In genomic region chr17:4675791-4676190, GRCh38 we compare ENCODE assay signal across 30 cellular contexts. TPM values are rescaled to one million over a fixed set of nuclear protein-coding genes. Genes with fewer than 3 reads are reported as not detected.
DNase-seq lines count a peak whose midpoint lies in the region; ATAC-seq and TF ChIP-seq lines count a peak whose summit lies in the region.
"Had no signal": no experiment of that assay in that cellular context is flagged by ENCODE, and none has a peak within 500 bp of the region (broad histone marks: within the 10 kb centered on the region; RNA-seq: fewer than 3 reads in every experiment).

No MANE protein-coding gene starts in this region.

- peaks cover 3% of the 10 kb centered on the region; the same call in 1 of the 2 replicates for H3K79me2 ChIP-seq in Karpas-422 (ENCODE audit: low read length)

- no peaks in the 10 kb centered on the region for H3K9me3 Mint-ChIP-seq in activated CD4-positive, alpha-beta memory T cell treated with anti-CD3 and anti-CD28 coated beads, Interleukin-2, amount 10 ng/mL, durations not matched to agents 7 days and 5 days
- H3K9me3 Mint-ChIP-seq in activated CD4-positive, alpha-beta memory T cell treated with anti-CD3 and anti-CD28 coated beads for 36 hours = no peaks in the 10 kb centered on the region
- no peaks in the 10 kb centered on the region for H3K9me3 Mint-ChIP-seq in CD14-positive monocyte
- no peaks in the 10 kb centered on the region for H3K9me3 Mint-ChIP-seq in endothelial cell (ENCODE audit: unreplicated experiment)
- no peaks in the 10 kb centered on the region for H3K9me3 Mint-ChIP-seq in activated CD8-positive, alpha-beta T cell treated with anti-CD3 and anti-CD28 coated beads for 36 hours
- H3K9me3 Mint-ChIP-seq: CD4-positive, alpha-beta T cell; H9; HFFc6 had no signal

- intact Hi-C loops in activated CD4-positive, alpha-beta memory T cell treated with anti-CD3 and anti-CD28 coated beads for 36 hours (cut with micrococcal nuclease) = no loop called here
- intact Hi-C loops in CD14-positive monocyte (cut with micrococcal nuclease) = no loop called here
- intact Hi-C loops in activated CD8-positive, alpha-beta T cell treated with anti-CD3 and anti-CD28 coated beads for 36 hours (cut with micrococcal nuclease) = no loop called here
- intact Hi-C loops in ascending aorta (cut with DNase I) = no loop called here

- ATAC-seq in activated CD8-positive, alpha-beta T cell treated with anti-CD3 and anti-CD28 coated beads for 36 hours = no peak
- ATAC-seq: Right ventricle myocardium inferior had no signal

- CTCF ChIA-PET in activated CD4-positive, alpha-beta memory T cell treated with anti-CD3 and anti-CD28 coated beads, Interleukin-2, amount 10 ng/mL, durations not matched to agents 7 days and 5 days (lab: Charles Lee) = no interaction called here
- CTCF ChIA-PET in activated CD4-positive, alpha-beta memory T cell treated with anti-CD3 and anti-CD28 coated beads for 36 hours (lab: Charles Lee) = no interaction called here
- CTCF ChIA-PET in activated CD8-positive, alpha-beta T cell treated with anti-CD3 and anti-CD28 coated beads for 36 hours (lab: Charles Lee) = no interaction called here

- H3K9me3 ChIP-seq in Karpas-422 (ENCODE audit: low read length) (no peaks in the 10 kb centered on the region), ascending aorta (no peaks in the 10 kb centered on the region)
- H3K9me3 ChIP-seq: BLaER1, SJSA1 had no signal

- peaks cover 66% of the 10 kb centered on the region for H3K36me3 Mint-ChIP-seq in activated CD4-positive, alpha-beta memory T cell treated with anti-CD3 and anti-CD28 coated beads, Interleukin-2, amount 10 ng/mL, durations not matched to agents 7 days and 5 days (ENCODE audit: low read depth)
- H3K36me3 Mint-ChIP-seq in activated CD4-positive, alpha-beta memory T cell treated with anti-CD3 and anti-CD28 coated beads for 36 hours = peaks cover 56% of the 10 kb centered on the region
- H3K36me3 Mint-ChIP-seq in CD14-positive monocyte (peaks cover 81 to 89% of the 10 kb centered on the region in 2 donors), endothelial cell (ENCODE audit: low read depth, unreplicated experiment) (peaks cover 57% of the 10 kb centered on the region)
- H3K36me3 Mint-ChIP-seq in activated CD8-positive, alpha-beta T cell treated with anti-CD3 and anti-CD28 coated beads for 36 hours (ENCODE audit: low read depth) = peaks cover 62% of the 10 kb centered on the region

- H3K4me3 ChIP-seq in Karpas-422 (ENCODE audit: low read length) (no peak overlapping the region), ascending aorta (no peak overlapping the region)
- H3K4me3 ChIP-seq: BLaER1, GM23248, PC-9, SJSA1 had no signal

- peaks cover 20% of the 10 kb centered on the region for H3K4me1 Mint-ChIP-seq in activated CD4-positive, alpha-beta memory T cell treated with anti-CD3 and anti-CD28 coated beads, Interleukin-2, amount 10 ng/mL, durations not matched to agents 7 days and 5 days
- H3K4me1 Mint-ChIP-seq in activated CD4-positive, alpha-beta memory T cell treated with anti-CD3 and anti-CD28 coated beads for 36 hours (ENCODE audit: low read depth) = peaks cover 11% of the 10 kb centered on the region
- H3K4me1 Mint-ChIP-seq in CD14-positive monocyte = no peaks in the 10 kb centered on the region
- peaks cover 25% of the 10 kb centered on the region for H3K4me1 Mint-ChIP-seq in endothelial cell (ENCODE audit: unreplicated experiment)
- peaks cover 15% of the 10 kb centered on the region for H3K4me1 Mint-ChIP-seq in activated CD8-positive, alpha-beta T cell treated with anti-CD3 and anti-CD28 coated beads for 36 hours (ENCODE audit: low read depth)
- H3K4me1 Mint-ChIP-seq: H9 had no signal

- no peak overlapping the region for H3K4me2 ChIP-seq in Karpas-422 (ENCODE audit: low read depth, low read length, poor library complexity, severe bottlenecking)
- H3K4me2 ChIP-seq: BLaER1, PC-9 had no signal

- no peak overlapping the region for H3K4me3 Mint-ChIP-seq in activated CD4-positive, alpha-beta memory T cell treated with anti-CD3 and anti-CD28 coated beads, Interleukin-2, amount 10 ng/mL, durations not matched to agents 7 days and 5 days
- H3K4me3 Mint-ChIP-seq in activated CD4-positive, alpha-beta memory T cell treated with anti-CD3 and anti-CD28 coated beads for 36 hours = no peak overlapping the region
- H3K4me3 Mint-ChIP-seq in CD14-positive monocyte (no peak overlapping the region), endothelial cell (ENCODE audit: unreplicated experiment) (peak overlapping the region; percentile 37)
- no peak overlapping the region for H3K4me3 Mint-ChIP-seq in activated CD8-positive, alpha-beta T cell treated with anti-CD3 and anti-CD28 coated beads for 36 hours
- H3K4me3 Mint-ChIP-seq: CD4-positive, alpha-beta T cell; H9; HFFc6 had no signal

- H3K4me1 ChIP-seq in Karpas-422 (ENCODE audit: low read length) (no peaks in the 10 kb centered on the region), ascending aorta (no peaks in the 10 kb centered on the region)
- H3K4me1 ChIP-seq: BLaER1 had no signal

- H3K27ac ChIP-seq in Karpas-422 (ENCODE audit: low read length) (no peak overlapping the region), ascending aorta (no peak overlapping the region)
- H3K27ac ChIP-seq: BLaER1, GM23248, PC-9, SJSA1 had no signal

- TF ChIP-seq CTCF in CD14-positive monocyte (IDR thresholded peaks at IDR 0.05) (no peak), endothelial cell (IDR thresholded peaks at IDR 0.05; ENCODE audit: unreplicated experiment) (no peak), ascending aorta (IDR thresholded peaks at IDR 0.05) (no peak)
- no peak for TF ChIP-seq CTCF in activated CD8-positive, alpha-beta T cell treated with anti-CD3 and anti-CD28 coated beads for 36 hours (IDR thresholded peaks at IDR 0.05)

- no peak for DNase-seq in activated CD4-positive, alpha-beta memory T cell treated with anti-CD3 and anti-CD28 coated beads, Interleukin-2, amount 10 ng/mL, durations not matched to agents 7 days and 5 days
- no peak for DNase-seq in activated CD4-positive, alpha-beta memory T cell treated with anti-CD3 and anti-CD28 coated beads for 36 hours
- DNase-seq in CD14-positive monocyte (ENCODE audit: low spot score) (no peak), Karpas-422 (peak; percentile 20), endothelial cell (ENCODE audit: low spot score) (no peak), cerebellar cortex (ENCODE audit: low spot score) (no peak), ascending aorta (ENCODE audit: low spot score in 2 of 2) (no peak)
- DNase-seq in activated CD8-positive, alpha-beta T cell treated with anti-CD3 and anti-CD28 coated beads for 36 hours = no peak
- DNase-seq: CD4-positive, alpha-beta T cell; COR-L47; DMS53; H9; HFFc6; IMR-90; KG1; MM.1S; NCI-H1048; NCI-H1417; NCI-H1694; NCI-H2029 treated with DMSO at 0.1 percent for 48 hours; NCI-H2227 treated with DMSO at 0.1 percent for 48 hours; NCI-H526 treated with DMSO at 0.1 percent for 48 hours; PC-9 had no signal

- H3K27me3 ChIP-seq in Karpas-422 (ENCODE audit: low read length) = no peaks in the 10 kb centered on the region
- H3K27me3 ChIP-seq in ascending aorta = no peaks in the 10 kb centered on the region
- H3K27me3 ChIP-seq: BLaER1, SJSA1 had no signal

- H3K27me3 Mint-ChIP-seq in activated CD4-positive, alpha-beta memory T cell treated with anti-CD3 and anti-CD28 coated beads, Interleukin-2, amount 10 ng/mL, durations not matched to agents 7 days and 5 days = no peaks in the 10 kb centered on the region
- H3K27me3 Mint-ChIP-seq in activated CD4-positive, alpha-beta memory T cell treated with anti-CD3 and anti-CD28 coated beads for 36 hours = no peaks in the 10 kb centered on the region
- H3K27me3 Mint-ChIP-seq in CD14-positive monocyte (ENCODE audit: low read depth in 3 of 3) (peaks cover 0 to 2% (median 0%) of the 10 kb centered on the region in 3 donors), endothelial cell (ENCODE audit: unreplicated experiment) (peaks cover 4% of the 10 kb centered on the region)
- no peaks in the 10 kb centered on the region for H3K27me3 Mint-ChIP-seq in activated CD8-positive, alpha-beta T cell treated with anti-CD3 and anti-CD28 coated beads for 36 hours
- H3K27me3 Mint-ChIP-seq: CD4-positive, alpha-beta T cell had no signal

- H3K27ac Mint-ChIP-seq in activated CD4-positive, alpha-beta memory T cell treated with anti-CD3 and anti-CD28 coated beads, Interleukin-2, amount 10 ng/mL, durations not matched to agents 7 days and 5 days = peak overlapping the region; percentile 52
- H3K27ac Mint-ChIP-seq in activated CD4-positive, alpha-beta memory T cell treated with anti-CD3 and anti-CD28 coated beads for 36 hours = no peak overlapping the region
- H3K27ac Mint-ChIP-seq in CD14-positive monocyte = peak overlapping the region in 4 of 7 donors; percentile 16 to 67 (median 52)
- peak overlapping the region; percentile 89 for H3K27ac Mint-ChIP-seq in endothelial cell (ENCODE audit: unreplicated experiment)
- no peak overlapping the region for H3K27ac Mint-ChIP-seq in activated CD8-positive, alpha-beta T cell treated with anti-CD3 and anti-CD28 coated beads for 36 hours
- H3K27ac Mint-ChIP-seq: CD4-positive, alpha-beta T cell; HFFc6 had no signal

- no peak overlapping the region for H3K9ac ChIP-seq in Karpas-422 (ENCODE audit: low read length)
- H3K9ac ChIP-seq: GM23248 had no signal

- no peak overlapping the region for H2AFZ ChIP-seq in Karpas-422 (ENCODE audit: low read length)
- H2AFZ ChIP-seq: GM23248, PC-9 had no signal

- H3K36me3 ChIP-seq in Karpas-422 (ENCODE audit: insufficient read depth, low read length) (peaks cover 38% of the 10 kb centered on the region), ascending aorta (peaks cover 77 to 84% of the 10 kb centered on the region in 2 donors)

- POLR2A ChIA-PET in activated CD4-positive, alpha-beta memory T cell treated with anti-CD3 and anti-CD28 coated beads, Interleukin-2, amount 10 ng/mL, durations not matched to agents 7 days and 5 days (lab: Charles Lee) = no interaction called here
- POLR2A ChIA-PET in activated CD4-positive, alpha-beta memory T cell treated with anti-CD3 and anti-CD28 coated beads for 36 hours (lab: Charles Lee) = interaction anchor here (0.7 kb wide), 1 partner anchor 44 kb away, joined by 3 read pairs; no protein-coding TSS in a partner anchor
- POLR2A ChIA-PET in activated CD8-positive, alpha-beta T cell treated with anti-CD3 and anti-CD28 coated beads for 36 hours (lab: Charles Lee) = interaction anchor here (1.0 kb wide), 1 partner anchor 9 kb away, joined by 3 read pairs; no protein-coding TSS in a partner anchor

- H3K9me2 ChIP-seq in Karpas-422 (replicated peaks; ENCODE audit: insufficient read depth, low read length) = no peaks in the 10 kb centered on the region

- 0 out of 2 replicates have a peak, but pooled peaks cover 3% of the 10 kb centered on the region for H4K20me1 ChIP-seq in Karpas-422 (ENCODE audit: insufficient read depth, low read depth, low read length)

RNA-seq across cellular contexts. Expression of gene PELP1, which starts 28.1 kb away (rescaled TPM):
- 10 to 100 TPM; 67.7 to 69.2 TPM for total RNA-seq in activated CD4-positive, alpha-beta memory T cell treated with anti-CD3 and anti-CD28 coated beads, Interleukin-2, amount 10 ng/mL, durations not matched to agents 7 days and 5 days
- 100 to 1,000 TPM in 1 of 2 experiments, 10 to 100 TPM in 1; 96.1 to 101 TPM for total RNA-seq in activated CD4-positive, alpha-beta memory T cell treated with anti-CD3 and anti-CD28 coated beads for 36 hours
- polyA plus RNA-seq in CD14-positive monocyte = 1 to 10 TPM; 1.3 to 2.6 TPM
- 27.7 and 34.6 TPM in 2 replicates for total RNA-seq in Karpas-422 (2014; rRNA removed; shearing (Covaris generic); ENCODE audit: low replicate concordance)
- total RNA-seq in endothelial cell (ENCODE audit: unreplicated experiment) = 118 TPM
- 100 to 1,000 TPM; 108 to 117 TPM for total RNA-seq in activated CD8-positive, alpha-beta T cell treated with anti-CD3 and anti-CD28 coated beads for 36 hours
- 22.8 TPM for total RNA-seq in ascending aorta

RNA-seq across cellular contexts. Expression of gene ALOX15, which starts 34.3 kb away (rescaled TPM):
- total RNA-seq in activated CD4-positive, alpha-beta memory T cell treated with anti-CD3 and anti-CD28 coated beads, Interleukin-2, amount 10 ng/mL, durations not matched to agents 7 days and 5 days = not detected
- not detected for total RNA-seq in activated CD4-positive, alpha-beta memory T cell treated with anti-CD3 and anti-CD28 coated beads for 36 hours
- under 1 TPM; 0.05 to 0.13 TPM for polyA plus RNA-seq in CD14-positive monocyte
- 0.72 and 1.5 TPM in 2 replicates for total RNA-seq in Karpas-422 (2014; rRNA removed; shearing (Covaris generic); ENCODE audit: low replicate concordance)
- total RNA-seq in endothelial cell (ENCODE audit: unreplicated experiment) = 17.0 TPM
- not detected for total RNA-seq in activated CD8-positive, alpha-beta T cell treated with anti-CD3 and anti-CD28 coated beads for 36 hours
- not detected for total RNA-seq in ascending aorta
- total RNA-seq: Daoy, GM23248, HFFc6, IMR-90, RPMI7951, SJSA1 had no signal
- polyA plus RNA-seq: AG04450, GM23248, IMR-90 had no signal

RNA-seq across cellular contexts. Expression of gene ARRB2, which starts 34.6 kb away (rescaled TPM):
- 100 to 1,000 TPM; 372 to 378 TPM for total RNA-seq in activated CD4-positive, alpha-beta memory T cell treated with anti-CD3 and anti-CD28 coated beads, Interleukin-2, amount 10 ng/mL, durations not matched to agents 7 days and 5 days
- total RNA-seq in activated CD4-positive, alpha-beta memory T cell treated with anti-CD3 and anti-CD28 coated beads for 36 hours = 100 to 1,000 TPM; 210 to 226 TPM
- polyA plus RNA-seq in CD14-positive monocyte = 100 to 1,000 TPM; 134 to 150 TPM
- total RNA-seq in Karpas-422 (2014; rRNA removed; shearing (Covaris generic); ENCODE audit: low replicate concordance) = 19.1 and 53.9 TPM in 2 replicates
- 51.1 TPM for total RNA-seq in endothelial cell (ENCODE audit: unreplicated experiment)
- total RNA-seq in activated CD8-positive, alpha-beta T cell treated with anti-CD3 and anti-CD28 coated beads for 36 hours = 100 to 1,000 TPM; 163 to 176 TPM
- 43.4 TPM for total RNA-seq in ascending aorta

RNA-seq across cellular contexts. Expression of gene MED11, which starts 55.4 kb away (rescaled TPM):
- total RNA-seq in activated CD4-positive, alpha-beta memory T cell treated with anti-CD3 and anti-CD28 coated beads, Interleukin-2, amount 10 ng/mL, durations not matched to agents 7 days and 5 days = 10 to 100 TPM; 24.6 to 25.3 TPM
- 10 to 100 TPM; 20.4 to 21.8 TPM for total RNA-seq in activated CD4-positive, alpha-beta memory T cell treated with anti-CD3 and anti-CD28 coated beads for 36 hours
- 10 to 100 TPM; 22.1 to 25.5 TPM for polyA plus RNA-seq in CD14-positive monocyte
- total RNA-seq in Karpas-422 (2014; rRNA removed; shearing (Covaris generic); ENCODE audit: low replicate concordance) = 20.3 and 21.0 TPM in 2 replicates
- total RNA-seq in endothelial cell (ENCODE audit: unreplicated experiment) (10.5 TPM), ascending aorta (10.9 TPM)
- total RNA-seq in activated CD8-positive, alpha-beta T cell treated with anti-CD3 and anti-CD28 coated beads for 36 hours = 10 to 100 TPM; 19.0 to 23.8 TPM

Comparison
In these comparisons a context has a peak if more than half of its experiments do, and no peak if none do; other contexts are left out.
1. H3K27ac Mint-ChIP-seq: peak in activated CD4-positive, alpha-beta memory T cell treated with anti-CD3 and anti-CD28 coated beads, Interleukin-2, amount 10 ng/mL, durations not matched to agents 7 days and 5 days (single experiment), CD14-positive monocyte (4 of 7) and endothelial cell (single experiment); none in activated CD4-positive, alpha-beta memory T cell treated with anti-CD3 and anti-CD28 coated beads for 36 hours (single experiment) and activated CD8-positive, alpha-beta T cell treated with anti-CD3 and anti-CD28 coated beads for 36 hours (single experiment).